In genomic region chr3:111579495-111579894, GRCh38 we compare ENCODE assay signal across 18 cellular contexts. TPM values are rescaled to one million over a fixed set of nuclear protein-coding genes. Genes with fewer than 3 reads are reported as not detected.
DNase-seq lines count a peak whose midpoint lies in the region; ATAC-seq and TF ChIP-seq lines count a peak whose summit lies in the region.
"Had no signal": no experiment of that assay in that cellular context is flagged by ENCODE, and none has a peak within 500 bp of the region (broad histone marks: within the 10 kb centered on the region; RNA-seq: fewer than 3 reads in every experiment).

No MANE protein-coding gene starts in this region.

- H3K9ac ChIP-seq in mesenchymal stem cell (ENCODE audit: low read length), result no peak overlapping the region

- H3K18ac ChIP-seq in mesenchymal stem cell (ENCODE audit: low read depth in 1 of 2, low read length in 2 of 2), result no peak overlapping the region

- no peak overlapping the region for H2AFZ ChIP-seq in mesenchymal stem cell (ENCODE audit: low read depth, low read length)

- H3K27me3 ChIP-seq in mesenchymal stem cell (ENCODE audit: control insufficient read depth in 1 of 2, insufficient read depth in 1 of 2, low read length in 2 of 2), result no peaks in the 10 kb centered on the region

- no peak overlapping the region for H2BK12ac ChIP-seq in mesenchymal stem cell (ENCODE audit: low read length in 2 of 2)

- no peak overlapping the region for H3K14ac ChIP-seq in mesenchymal stem cell (ENCODE audit: low read length in 2 of 2)

- no peak overlapping the region for H4K91ac ChIP-seq in mesenchymal stem cell (ENCODE audit: low read length)

- H2BK120ac ChIP-seq in mesenchymal stem cell (ENCODE audit: low read depth, low read length), result no peak overlapping the region

- TF ChIP-seq CTCF in glutamatergic neuron (IDR thresholded peaks at IDR 0.05; ENCODE audit: partially characterized antibody, unreplicated experiment), result no peak

- no peaks in the 10 kb centered on the region for H3K27me3 Mint-ChIP-seq in T-helper 1 cell treated with Interleukin-12 subunit alpha and Interleukin-12 subunit beta and Interleukin-4 antibody, amounts not matched to agents 30 μg/mL and 1 μg/mL, for 36 hours (ENCODE audit: low read depth)
- no peaks in the 10 kb centered on the region for H3K27me3 Mint-ChIP-seq in stimulated activated naive CD8-positive, alpha-beta T cell treated with anti-CD3 and anti-CD28 coated beads, Interleukin-15, Interleukin-2, amounts not matched to agents 100 ng/mL and 50 ng/mL, for 24 hours
- H3K27me3 Mint-ChIP-seq in glutamatergic neuron (ENCODE audit: unreplicated experiment), result no peaks in the 10 kb centered on the region
- H3K27me3 Mint-ChIP-seq: CD4-positive, alpha-beta memory T cell had no signal

- H3K9me3 ChIP-seq in mesenchymal stem cell (ENCODE audit: control insufficient read depth, low read length), result no peaks in the 10 kb centered on the region

- no peak overlapping the region for H3K4me3 Mint-ChIP-seq in T-helper 1 cell treated with Interleukin-12 subunit alpha and Interleukin-12 subunit beta and Interleukin-4 antibody, amounts not matched to agents 30 μg/mL and 1 μg/mL, for 36 hours
- H3K4me3 Mint-ChIP-seq in stimulated activated naive CD8-positive, alpha-beta T cell treated with anti-CD3 and anti-CD28 coated beads, Interleukin-15, Interleukin-2, amounts not matched to agents 100 ng/mL and 50 ng/mL, for 24 hours, result no peak overlapping the region
- no peak overlapping the region for H3K4me3 Mint-ChIP-seq in glutamatergic neuron (ENCODE audit: unreplicated experiment)
- H3K4me3 Mint-ChIP-seq: CD4-positive, alpha-beta memory T cell had no signal

- DNase-seq in T-helper 1 cell, result no peak
- no peak for DNase-seq in stimulated activated naive CD8-positive, alpha-beta T cell treated with anti-CD3 and anti-CD28 coated beads, Interleukin-15, Interleukin-2, amounts not matched to agents 100 U/mL and 50 U/mL, for 24 hours
- DNase-seq in mesenchymal stem cell, result no peak
- DNase-seq in glutamatergic neuron, result no peak
- no peak for DNase-seq in left ventricle myocardium superior
- DNase-seq: CD4-positive, alpha-beta memory T cell; KG1; NCI-H1417 treated with DMSO at 0.1 percent for 48 hours; NCI-H2029; NCI-H2171 treated with DMSO at 0.1 percent for 48 hours; NCI-H446 treated with DMSO at 0.1 percent for 48 hours; NCI-H748 treated with DMSO at 0.1 percent for 48 hours had no signal

- no peak overlapping the region for H4K8ac ChIP-seq in mesenchymal stem cell (ENCODE audit: low read length)

- no peak overlapping the region for H2BK5ac ChIP-seq in mesenchymal stem cell (ENCODE audit: low read depth, low read length, poor library complexity, severe bottlenecking)

- H2AK5ac ChIP-seq in mesenchymal stem cell (ENCODE audit: low read length, severe bottlenecking), result peak overlapping the region; percentile 90

- H3K9me3 Mint-ChIP-seq in T-helper 1 cell treated with Interleukin-12 subunit alpha and Interleukin-12 subunit beta and Interleukin-4 antibody, amounts not matched to agents 30 μg/mL and 1 μg/mL, for 36 hours, result no peaks in the 10 kb centered on the region
- H3K9me3 Mint-ChIP-seq in stimulated activated naive CD8-positive, alpha-beta T cell treated with anti-CD3 and anti-CD28 coated beads, Interleukin-15, Interleukin-2, amounts not matched to agents 100 ng/mL and 50 ng/mL, for 24 hours, result peaks cover 6% of the 10 kb centered on the region
- H3K9me3 Mint-ChIP-seq in glutamatergic neuron (ENCODE audit: unreplicated experiment), result no peaks in the 10 kb centered on the region

- H3K27ac Mint-ChIP-seq in T-helper 1 cell treated with Interleukin-12 subunit alpha and Interleukin-12 subunit beta and Interleukin-4 antibody, amounts not matched to agents 30 μg/mL and 1 μg/mL, for 36 hours, result peak overlapping the region; percentile 58
- peak overlapping the region; percentile 74 for H3K27ac Mint-ChIP-seq in stimulated activated naive CD8-positive, alpha-beta T cell treated with anti-CD3 and anti-CD28 coated beads, Interleukin-15, Interleukin-2, amounts not matched to agents 100 ng/mL and 50 ng/mL, for 24 hours
- no peak overlapping the region for H3K27ac Mint-ChIP-seq in glutamatergic neuron (ENCODE audit: unreplicated experiment)

- peaks cover 57% of the 10 kb centered on the region for H3K4me1 Mint-ChIP-seq in T-helper 1 cell treated with Interleukin-12 subunit alpha and Interleukin-12 subunit beta and Interleukin-4 antibody, amounts not matched to agents 30 μg/mL and 1 μg/mL, for 36 hours (ENCODE audit: low read depth)
- peaks cover 85% of the 10 kb centered on the region for H3K4me1 Mint-ChIP-seq in stimulated activated naive CD8-positive, alpha-beta T cell treated with anti-CD3 and anti-CD28 coated beads, Interleukin-15, Interleukin-2, amounts not matched to agents 100 ng/mL and 50 ng/mL, for 24 hours (ENCODE audit: low read depth)
- H3K4me1 Mint-ChIP-seq in glutamatergic neuron (ENCODE audit: low read depth, unreplicated experiment), result no peaks in the 10 kb centered on the region

- no peak overlapping the region for H3K4ac ChIP-seq in mesenchymal stem cell (ENCODE audit: low read depth in 1 of 2, low read length in 2 of 2)

- 97% methylated on average over 5 of the region's 5 CpGs for WGBS in mesenchymal stem cell

- H3K27ac ChIP-seq in mesenchymal stem cell (ENCODE audit: low read length, poor library complexity, severe bottlenecking), result no peak overlapping the region
- H3K27ac ChIP-seq: 22Rv1 had no signal

- H3K4me2 ChIP-seq in mesenchymal stem cell (ENCODE audit: low read length, poor library complexity, severe bottlenecking), result no peak overlapping the region

- peaks cover 65% of the 10 kb centered on the region for H3K36me3 Mint-ChIP-seq in T-helper 1 cell treated with Interleukin-12 subunit alpha and Interleukin-12 subunit beta and Interleukin-4 antibody, amounts not matched to agents 30 μg/mL and 1 μg/mL, for 36 hours (ENCODE audit: low read depth)
- H3K36me3 Mint-ChIP-seq in stimulated activated naive CD8-positive, alpha-beta T cell treated with anti-CD3 and anti-CD28 coated beads, Interleukin-15, Interleukin-2, amounts not matched to agents 100 ng/mL and 50 ng/mL, for 24 hours (ENCODE audit: low read depth), result peaks cover 88% of the 10 kb centered on the region
- peaks cover 4% of the 10 kb centered on the region for H3K36me3 Mint-ChIP-seq in glutamatergic neuron (ENCODE audit: unreplicated experiment)

- no peak overlapping the region for H3K4me3 ChIP-seq in mesenchymal stem cell (ENCODE audit: insufficient read depth in 1 of 2, low read depth in 1 of 2, low read length in 2 of 2)

- intact Hi-C loops in left ventricle myocardium superior (cut with micrococcal nuclease), result no loop called here

- peaks cover 4% of the 10 kb centered on the region for H3K4me1 ChIP-seq in mesenchymal stem cell (ENCODE audit: control insufficient read depth, insufficient read depth, low read depth, low read length)

- H3K79me1 ChIP-seq in mesenchymal stem cell (replicated peaks; ENCODE audit: low read length, poor library complexity, severe bottlenecking), result no peaks in the 10 kb centered on the region

- no peak overlapping the region for H3K23ac ChIP-seq in mesenchymal stem cell (ENCODE audit: low read length in 2 of 2)

- ATAC-seq in stimulated activated naive CD8-positive, alpha-beta T cell treated with anti-CD3 and anti-CD28 coated beads, Interleukin-15, Interleukin-2, amounts not matched to agents 100 U/mL and 50 U/mL, for 24 hours, result no peak
- no peak for ATAC-seq in HG03097 (IDR thresholded peaks at IDR 0.05; ENCODE audit: low FRiP score, unreplicated experiment)
- no peak for ATAC-seq in left ventricle myocardium superior

- no peaks in the 10 kb centered on the region for H3K36me3 ChIP-seq in mesenchymal stem cell (ENCODE audit: control insufficient read depth in 1 of 2, insufficient read depth in 2 of 2, low read depth in 1 of 2, low read length in 2 of 2)

- H2BK15ac ChIP-seq in mesenchymal stem cell (ENCODE audit: low read depth, poor library complexity, severe bottlenecking), result no peak overlapping the region

RNA-seq across cellular contexts. Expression of gene ZBED2, which starts 15.7 kb away (rescaled TPM):
- 0.01 TPM for polyA plus RNA-seq in mesenchymal stem cell (2013, experiment 1 of 2)
- not detected for polyA plus RNA-seq in mesenchymal stem cell (2013, experiment 2 of 2)
- total RNA-seq in glutamatergic neuron (ENCODE audit: unreplicated experiment) (not detected), left ventricle myocardium superior (not detected)
- total RNA-seq: H4 had no signal
- polyA plus RNA-seq: BJ had no signal

RNA-seq across cellular contexts. Expression of gene CD96, which starts 37.5 kb away (rescaled TPM):
- 0.03 TPM for polyA plus RNA-seq in mesenchymal stem cell (2013, experiment 1 of 2)
- polyA plus RNA-seq in mesenchymal stem cell (2013, experiment 2 of 2), result 0.03 TPM
- total RNA-seq in glutamatergic neuron (ENCODE audit: unreplicated experiment) (not detected), left ventricle myocardium superior (0.32 TPM)
